Comparison of ENCODE assay signal across 8 cellular contexts in genomic region chr2:219684721-219685689, GRCh38. TPM values are rescaled to one million over a fixed set of nuclear protein-coding genes. Genes with fewer than 3 reads are reported as not detected.
DNase-seq lines count a peak whose midpoint lies in the region; ATAC-seq and TF ChIP-seq lines count a peak whose summit lies in the region.

No MANE protein-coding gene starts in this region.

- intact Hi-C loops in left ventricle myocardium inferior (cut with micrococcal nuclease): no loop called here

- peak overlapping the region; percentile 63 for H3K9ac ChIP-seq in BLaER1

- H3K27me3 ChIP-seq in BLaER1 (no peaks in the 10 kb centered on the region), left ventricle myocardium inferior (ENCODE audit: low read depth) (peaks cover 13% of the 10 kb centered on the region)

- no peaks in the 10 kb centered on the region for H4K20me1 ChIP-seq in BLaER1

- H3K4me3 ChIP-seq in BLaER1: peak overlapping the region; percentile 67
- peak overlapping the region; percentile 60 for H3K4me3 ChIP-seq in left ventricle myocardium inferior
- H3K4me3 ChIP-seq in skeletal muscle cell (ENCODE audit: low read depth, low read length): peak overlapping the region; percentile 50

- ATAC-seq in GM19324 (IDR thresholded peaks at IDR 0.05; ENCODE audit: low FRiP score, unreplicated experiment): peak; percentile 91
- ATAC-seq in HG03196 (IDR thresholded peaks at IDR 0.05; ENCODE audit: unreplicated experiment): peak; percentile 96

- H3K36me3 ChIP-seq in BLaER1: no peaks in the 10 kb centered on the region
- H3K36me3 ChIP-seq in left ventricle myocardium inferior: no peaks in the 10 kb centered on the region

- peaks cover 35% of the 10 kb centered on the region for H3K4me1 ChIP-seq in BLaER1
- H3K4me1 ChIP-seq in left ventricle myocardium inferior: peaks cover 19% of the 10 kb centered on the region

- H3K4me2 ChIP-seq in BLaER1: peak overlapping the region; percentile 87

- peaks cover 12% of the 10 kb centered on the region for H3K9me3 ChIP-seq in BLaER1
- no peaks in the 10 kb centered on the region for H3K9me3 ChIP-seq in left ventricle myocardium inferior (replicated peaks)

- DNase-seq in NCI-H748 (lab: John Stamatoyannopoulos, UW; ENCODE audit: unreplicated experiment) (peak; percentile 90), left ventricle myocardium inferior (peak; percentile 35), skeletal muscle cell (ENCODE audit: low read depth) (peak; percentile 60), KG1 (lab: John Stamatoyannopoulos, UW) (no peak)
- peak; percentile 3 for DNase-seq in activated effector memory CD4-positive, alpha-beta T cell treated with Interleukin-2 at 50 U/mL for 16 hours

- H3K27ac ChIP-seq in BLaER1 (peak overlapping the region; percentile 52), left ventricle myocardium inferior (replicated peaks) (peak overlapping the region; percentile 64)

- no peak for TF ChIP-seq CTCF in left ventricle myocardium inferior (IDR thresholded peaks at IDR 0.05; ENCODE audit: borderline replicate concordance)

RNA-seq across cellular contexts. Expression of gene SLC4A3, which starts 57.6 kb away (rescaled TPM):
- total RNA-seq in left ventricle myocardium inferior: 426 TPM
